ENCODE assay signal across 10 cellular contexts in the genomic region with DNA sequence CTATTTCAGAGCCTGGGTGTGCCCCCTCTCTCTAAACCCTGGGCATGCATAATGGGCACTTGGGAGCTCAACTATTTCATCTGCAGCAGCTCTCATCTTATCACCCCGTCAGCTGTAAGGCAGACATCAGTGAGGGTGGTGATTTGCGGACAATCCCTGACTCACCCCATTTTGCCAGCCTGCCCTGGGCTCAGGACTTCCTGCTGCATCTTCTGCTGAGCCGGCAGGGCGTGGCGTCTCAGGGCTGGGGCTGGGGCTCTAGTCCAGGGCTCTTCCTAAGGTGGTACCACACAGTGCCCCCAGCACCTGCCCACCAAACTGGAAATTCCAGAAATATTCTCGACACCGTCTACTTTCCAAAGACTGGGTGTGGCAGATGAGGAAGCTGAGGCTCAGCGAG. TPM values are rescaled to one million over a fixed set of nuclear protein-coding genes. Genes with fewer than 3 reads are reported as not detected.
DNase-seq lines count a peak whose midpoint lies in the region; ATAC-seq and TF ChIP-seq lines count a peak whose summit lies in the region.
"Had no signal": no experiment of that assay in that cellular context is flagged by ENCODE, and none has a peak within 500 bp of the region (broad histone marks: within the 10 kb centered on the region; RNA-seq: fewer than 3 reads in every experiment).

No MANE protein-coding gene starts in this region.

- peak overlapping the region; percentile 86 to 100 (median 97) for H3K27ac Mint-ChIP-seq in CD8-positive, alpha-beta memory T cell
- H3K27ac Mint-ChIP-seq in activated naive CD8-positive, alpha-beta T cell treated with anti-CD3 and anti-CD28 coated beads for 36 hours = peak overlapping the region; percentile 95
- no peak overlapping the region for H3K27ac Mint-ChIP-seq in nephron progenitor cell

- H3K4me3 Mint-ChIP-seq in CD8-positive, alpha-beta memory T cell = peak overlapping the region; percentile 81 to 99 (median 97)
- peak overlapping the region; percentile 95 for H3K4me3 Mint-ChIP-seq in activated naive CD8-positive, alpha-beta T cell treated with anti-CD3 and anti-CD28 coated beads for 36 hours
- no peak overlapping the region for H3K4me3 Mint-ChIP-seq in nephron progenitor cell

- POLR2A ChIA-PET in CD8-positive, alpha-beta memory T cell (lab: Charles Lee) = interaction anchor here (0.6 to 8.0 kb wide), 6 partner anchors 11 to 657 kb away, joined by 3 to 97 read pairs (median 6); no protein-coding TSS in a partner anchor

- no peaks in the 10 kb centered on the region for H3K9me3 ChIP-seq in CD8-positive, alpha-beta memory T cell (ENCODE audit: low read length)

- H3K27me3 Mint-ChIP-seq in CD8-positive, alpha-beta memory T cell = no peaks in the 10 kb centered on the region
- H3K27me3 Mint-ChIP-seq in activated naive CD8-positive, alpha-beta T cell treated with anti-CD3 and anti-CD28 coated beads for 36 hours = no peaks in the 10 kb centered on the region
- peaks cover 19% of the 10 kb centered on the region for H3K27me3 Mint-ChIP-seq in nephron progenitor cell (ENCODE audit: low read depth, poor library complexity)

- CTCF ChIA-PET in CD8-positive, alpha-beta memory T cell (lab: Charles Lee) = interaction anchor here (0.8 to 6.8 kb wide), 9 partner anchors 9 to 33 kb away, joined by 3 to 63 read pairs (median 6); no protein-coding TSS in a partner anchor

- H3K4me3 ChIP-seq in CD8-positive, alpha-beta memory T cell (ENCODE audit: low read length) = peak overlapping the region; percentile 92

- H3K4me1 Mint-ChIP-seq in CD8-positive, alpha-beta memory T cell = peaks cover 51 to 70% (median 53%) of the 10 kb centered on the region in 3 donors
- peaks cover 53% of the 10 kb centered on the region for H3K4me1 Mint-ChIP-seq in activated naive CD8-positive, alpha-beta T cell treated with anti-CD3 and anti-CD28 coated beads for 36 hours
- H3K4me1 Mint-ChIP-seq in nephron progenitor cell = peaks cover 39% of the 10 kb centered on the region

- peaks cover 50% of the 10 kb centered on the region for H3K4me1 ChIP-seq in CD8-positive, alpha-beta memory T cell (ENCODE audit: insufficient read depth, low read length)

- no peaks in the 10 kb centered on the region for H3K9me3 Mint-ChIP-seq in CD8-positive, alpha-beta memory T cell
- peaks cover 2% of the 10 kb centered on the region for H3K9me3 Mint-ChIP-seq in activated naive CD8-positive, alpha-beta T cell treated with anti-CD3 and anti-CD28 coated beads for 36 hours
- H3K9me3 Mint-ChIP-seq in nephron progenitor cell = no peaks in the 10 kb centered on the region

- no peaks in the 10 kb centered on the region for H3K36me3 ChIP-seq in CD8-positive, alpha-beta memory T cell (ENCODE audit: insufficient read depth, low read length)

- peak; percentile 25 to 77 (median 52) for DNase-seq in CD8-positive, alpha-beta memory T cell
- DNase-seq in UCSD-AML1 (lab: John Stamatoyannopoulos, UW; ENCODE audit: unreplicated experiment) (peak; percentile 36), sciatic nerve (ENCODE audit: low spot score) (peak; percentile 60), AG08396 (ENCODE audit: low spot score) (no peak), nephron progenitor cell (no peak), Kasumi-1 (lab: John Stamatoyannopoulos, UW) (no peak)
- peak; percentile 64 for DNase-seq in activated naive CD8-positive, alpha-beta T cell treated with anti-CD3 and anti-CD28 coated beads for 36 hours
- DNase-seq: DMS153 had no signal

- peaks cover 0 to 30% (median 2%) of the 10 kb centered on the region in 3 donors for H3K36me3 Mint-ChIP-seq in CD8-positive, alpha-beta memory T cell
- H3K36me3 Mint-ChIP-seq in activated naive CD8-positive, alpha-beta T cell treated with anti-CD3 and anti-CD28 coated beads for 36 hours = peaks cover 26% of the 10 kb centered on the region
- no peaks in the 10 kb centered on the region for H3K36me3 Mint-ChIP-seq in nephron progenitor cell (ENCODE audit: low read depth)

- H3K27ac ChIP-seq in CD8-positive, alpha-beta memory T cell (ENCODE audit: low read depth, low read length) = peak overlapping the region; percentile 57

- ATAC-seq in sciatic nerve (no peak), GM18519 (IDR thresholded peaks at IDR 0.05; ENCODE audit: low FRiP score, unreplicated experiment) (no peak)

- H3K27me3 ChIP-seq in CD8-positive, alpha-beta memory T cell (ENCODE audit: insufficient read depth, low read length, poor library complexity, severe bottlenecking) = no peaks in the 10 kb centered on the region

- intact Hi-C loops in sciatic nerve (cut with DNase I) = no loop called here

- no peak for TF ChIP-seq CTCF in nephron progenitor cell (IDR thresholded peaks at IDR 0.05)

RNA-seq across cellular contexts. Expression of a gene that starts 0.9 kb away (rescaled TPM):
- total RNA-seq in CD8-positive, alpha-beta memory T cell = 100 to 1,000 TPM; 123 to 127 TPM
- polyA plus RNA-seq in CD8-positive, alpha-beta memory T cell = 83.1 TPM
- 10 to 100 TPM; 93.4 to 94.5 TPM for total RNA-seq in activated naive CD8-positive, alpha-beta T cell treated with anti-CD3 and anti-CD28 coated beads for 36 hours
- total RNA-seq in sciatic nerve = 17.7 TPM
- total RNA-seq: renal cortical epithelial cell had no signal

Comparison
In these comparisons a context has a peak if more than half of its experiments do, and no peak if none do; other contexts are left out.
1. DNase-seq: peak in CD8-positive, alpha-beta memory T cell (5 of 5), UCSD-AML1 (single experiment), activated naive CD8-positive, alpha-beta T cell treated with anti-CD3 and anti-CD28 coated beads for 36 hours (single experiment) and sciatic nerve (single experiment); none in AG08396 (single experiment), nephron progenitor cell (single experiment) and Kasumi-1 (0 of 2).